Comparison of ENCODE assay signal across 8 cellular contexts in the genomic region with DNA sequence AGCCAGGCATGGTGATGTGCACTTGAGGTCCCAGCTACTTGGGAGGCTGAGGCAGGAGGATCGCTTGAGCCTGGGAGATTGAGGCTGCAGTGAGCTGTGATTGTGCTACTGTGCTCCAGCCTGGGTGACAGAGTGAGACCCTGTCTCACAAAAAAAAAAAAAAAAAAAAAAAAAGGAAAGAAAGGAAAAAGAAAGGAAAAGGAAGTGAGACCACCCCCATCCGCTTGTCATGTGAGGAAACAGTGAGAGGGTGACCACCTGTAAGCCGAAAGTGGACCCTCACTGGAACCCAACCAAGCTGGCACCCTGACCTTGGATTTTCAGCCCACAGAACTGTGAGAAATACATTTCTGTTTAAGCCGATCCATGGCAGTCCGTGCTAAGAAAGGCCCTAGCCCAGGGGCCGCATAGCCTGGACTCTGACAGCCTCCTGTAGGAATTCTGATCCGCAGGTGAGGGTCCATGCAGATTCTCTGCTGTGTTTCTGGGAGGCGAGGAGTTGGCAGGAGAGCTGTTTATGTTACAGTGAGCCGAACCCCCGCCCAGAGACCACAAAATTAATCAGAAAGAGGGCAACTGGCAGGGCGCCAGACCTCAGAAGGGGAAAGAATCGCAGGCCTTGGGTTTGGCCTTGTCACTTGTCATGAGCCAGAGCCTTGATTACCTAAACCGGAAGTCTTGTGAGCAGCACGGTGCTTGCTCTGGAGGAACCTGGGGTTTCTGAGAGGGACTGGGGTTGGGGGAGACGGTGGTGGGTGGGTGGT. TPM values are rescaled to one million over a fixed set of nuclear protein-coding genes. Genes with fewer than 3 reads are reported as not detected.
DNase-seq lines count a peak whose midpoint lies in the region; ATAC-seq and TF ChIP-seq lines count a peak whose summit lies in the region.

No MANE protein-coding gene starts in this region.

- H3K27ac ChIP-seq in gastroesophageal sphincter (peak overlapping the region; percentile 54 to 89 (median 86)), thymus (ENCODE audit: low read depth) (peak overlapping the region; percentile 74)

- H3K27me3 Mint-ChIP-seq in osteocyte (ENCODE audit: unreplicated experiment), result no peaks in the 10 kb centered on the region

- TF ChIP-seq POLR2A in gastroesophageal sphincter (IDR thresholded peaks at IDR 0.05), result no peak

- WGBS in gastroesophageal sphincter (ENCODE audit: low coverage in 1 of 2), 2 donors, result 41 to 71% methylated on average over 6 to 7 of the region's 15 CpGs
- 13% methylated on average over 15 of the region's 15 CpGs for WGBS in thymus

- peaks cover 0 to 54% of the 10 kb centered on the region in 2 donors for H3K36me3 ChIP-seq in gastroesophageal sphincter
- peaks cover 15% of the 10 kb centered on the region for H3K36me3 ChIP-seq in thymus (ENCODE audit: control insufficient read depth, insufficient read depth)

- ATAC-seq in GM19372 (IDR thresholded peaks at IDR 0.05; ENCODE audit: low read depth, unreplicated experiment) (peak; percentile 55), gastroesophageal sphincter (peak; percentile 35)

- peak; percentile 89 for DNase-seq in AG08396 (ENCODE audit: low spot score)
- DNase-seq in HuH-7.5 (ENCODE audit: low spot score), result peak; percentile 50
- DNase-seq in SIG-M5 (lab: John Stamatoyannopoulos, UW), result peak; percentile 48
- DNase-seq in activated gamma-delta T cell (lab: John Stamatoyannopoulos, UW), result peak; percentile 37
- DNase-seq in osteocyte (ENCODE audit: extremely low spot score, unreplicated experiment), result no peak

- peak overlapping the region; percentile 85 for H3K27ac Mint-ChIP-seq in osteocyte (ENCODE audit: unreplicated experiment)

- TF ChIP-seq EP300 in gastroesophageal sphincter (IDR thresholded peaks at IDR 0.05), result no peak

- H3K36me3 Mint-ChIP-seq in osteocyte (ENCODE audit: unreplicated experiment), result peaks cover 7% of the 10 kb centered on the region

- H3K9me3 Mint-ChIP-seq in osteocyte (ENCODE audit: unreplicated experiment), result no peaks in the 10 kb centered on the region

- TF ChIP-seq CTCF in gastroesophageal sphincter (IDR thresholded peaks at IDR 0.05) (no peak), osteocyte (IDR thresholded peaks at IDR 0.05) (no peak)

- H3K9me3 ChIP-seq in gastroesophageal sphincter, result no peaks in the 10 kb centered on the region
- no peaks in the 10 kb centered on the region for H3K9me3 ChIP-seq in thymus (ENCODE audit: control insufficient read depth)

- H3K4me1 ChIP-seq in gastroesophageal sphincter (peaks cover 0 to 49% (median 10%) of the 10 kb centered on the region in 3 donors), thymus (ENCODE audit: control insufficient read depth, insufficient read depth, low read length) (no peaks in the 10 kb centered on the region)

- H3K4me3 ChIP-seq in gastroesophageal sphincter, result peak overlapping the region; percentile 96 to 100
- H3K4me3 ChIP-seq in thymus (ENCODE audit: low read length), result peak overlapping the region; percentile 68

- H3K27me3 ChIP-seq in gastroesophageal sphincter (no peaks in the 10 kb centered on the region), thymus (ENCODE audit: control insufficient read depth, insufficient read depth) (peaks cover 14% of the 10 kb centered on the region)

- peaks cover 18% of the 10 kb centered on the region for H3K4me1 Mint-ChIP-seq in osteocyte (ENCODE audit: unreplicated experiment)

- peak overlapping the region; percentile 86 for H3K4me3 Mint-ChIP-seq in osteocyte (ENCODE audit: unreplicated experiment)

RNA-seq across cellular contexts. Expression of gene SGSH, which starts 0.9 kb away (rescaled TPM):
- total RNA-seq in gastroesophageal sphincter (10 to 100 TPM; 16.8 to 39.2 (median 18.2) TPM), osteocyte (67.2 and 71.0 TPM in 2 replicates)
- 38.9 TPM for polyA plus RNA-seq in thymus

RNA-seq across cellular contexts. Expression of gene SLC26A11, which starts 1.0 kb away (rescaled TPM):
- 10 to 100 TPM in 3 of 4 donors, 1 to 10 TPM in 1; 7.9 to 19.7 (median 13.7) TPM for total RNA-seq in gastroesophageal sphincter
- 30.1 and 34.7 TPM in 2 replicates for total RNA-seq in osteocyte
- polyA plus RNA-seq in thymus, result 17.4 TPM

RNA-seq across cellular contexts. Expression of gene RNF213, which starts 41.5 kb away (rescaled TPM):
- 10 to 100 TPM; 59.2 to 87.6 (median 67.8) TPM for total RNA-seq in gastroesophageal sphincter
- 106 and 131 TPM in 2 replicates for total RNA-seq in osteocyte
- 114 TPM for polyA plus RNA-seq in thymus

RNA-seq across cellular contexts. Expression of gene CARD14, which starts 49.4 kb away (rescaled TPM):
- total RNA-seq in gastroesophageal sphincter, result under 1 TPM in 2 of 4 donors, not detected in 2; 0.78 to 0.81 TPM
- total RNA-seq in osteocyte, result 0.10 and 0.16 TPM in 2 replicates
- 1.7 TPM for polyA plus RNA-seq in thymus
